In the genomic region with DNA sequence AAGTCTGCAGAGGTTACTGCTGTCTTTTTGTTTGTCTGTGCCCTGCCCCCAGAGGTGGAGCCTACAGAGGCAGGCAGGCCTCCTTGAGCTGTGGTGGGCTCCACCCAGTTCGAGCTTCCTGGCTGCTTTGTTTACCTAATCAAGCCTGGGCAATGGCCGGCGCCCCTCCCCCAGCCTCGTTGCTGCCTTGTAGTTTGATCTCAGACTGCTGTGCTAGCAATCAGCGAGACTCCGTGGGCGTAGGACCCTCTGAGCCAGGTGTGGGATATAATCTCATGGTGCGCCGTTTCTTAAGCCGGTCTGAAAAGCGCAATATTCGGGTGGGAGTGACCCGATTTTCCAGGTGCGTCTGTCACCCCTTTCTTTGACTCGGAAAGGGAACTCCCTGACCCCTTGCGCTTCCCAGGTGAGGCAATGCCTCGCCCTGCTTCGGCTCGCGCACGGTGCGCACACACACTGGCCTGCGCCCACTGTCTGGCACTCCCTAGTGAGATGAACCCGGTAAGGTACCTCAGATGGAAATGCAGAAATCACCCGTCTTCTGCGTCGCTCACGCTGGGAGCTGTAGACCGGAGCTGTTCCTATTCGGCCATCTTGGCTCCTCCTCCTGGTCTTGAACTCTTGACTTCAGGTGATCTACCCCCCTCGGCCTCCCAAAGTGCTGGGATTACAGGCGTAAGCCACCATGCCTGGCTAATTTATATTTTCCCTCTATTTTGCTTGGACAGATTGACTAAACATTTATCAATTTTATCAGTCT, we compare ENCODE assay signal across 1 cellular context.
TF ChIP-seq lines count a peak whose summit lies in the region.
"Not testable (repeated sequence)": the region's sequence is repeated elsewhere in the genome, so short reads cannot be mapped to it uniquely, and the experiment has no call there.

No MANE protein-coding gene starts in this region.

TF ChIP-seq in HepG2, 621 proteins besides CTCF, POLR2A, EP300 and RAD21 (continues in another document):
- TF ChIP-seq GATAD2A (CRISPR knock-in tag; IDR thresholded peaks at IDR 0.05) (0 out of 2 replicates have a peak, but pooled peaks have one; percentile 30), FOXP1 (CRISPR knock-in tag; IDR thresholded peaks at IDR 0.05) (peak; percentile 27; the same call in 1 of the 2 replicates), ZNF281 (CRISPR knock-in tag; IDR thresholded peaks at IDR 0.05; ENCODE audit: borderline replicate concordance) (peak; percentile 95), SOX6 (CRISPR knock-in tag; IDR thresholded peaks at IDR 0.05) (peak; percentile 27; the same call in 1 of the 2 replicates), ZNF687 (CRISPR knock-in tag; IDR thresholded peaks at IDR 0.05) (peak; percentile 60), FOXA3 (CRISPR knock-in tag; IDR thresholded peaks at IDR 0.05) (peak; percentile 71), ZMYM4 (CRISPR knock-in tag; IDR thresholded peaks at IDR 0.05) (peak; percentile 43), SALL1 (CRISPR knock-in tag; IDR thresholded peaks at IDR 0.05) (peak; percentile 50; the same call in 1 of the 2 replicates), FOXP4 (CRISPR knock-in tag; IDR thresholded peaks at IDR 0.05) (peak; percentile 40; the same call in 1 of the 2 replicates), FOXK2 (IDR thresholded peaks at IDR 0.05) (0 out of 2 replicates have a peak, but pooled peaks have one; percentile 24), FOXO4 (CRISPR knock-in tag; conservative IDR thresholded peaks at IDR 0.05) (0 out of 2 replicates have a peak, but pooled peaks have one; percentile 14), BORCS8-MEF2B (CRISPR knock-in tag; IDR thresholded peaks at IDR 0.05) (0 out of 2 replicates have a peak, but pooled peaks have one; percentile 18), FOXA1 (IDR thresholded peaks at IDR 0.05) (peak; percentile 28; the same call in 1 of the 2 replicates), FOXA1 (CRISPR knock-in tag; IDR thresholded peaks at IDR 0.05) (peak; percentile 82), FOXK1 (CRISPR knock-in tag; IDR thresholded peaks at IDR 0.05; ENCODE audit: borderline replicate concordance, low read depth) (0 out of 2 replicates have a peak, but pooled peaks have one; percentile 33), HOXA3 (CRISPR knock-in tag; IDR thresholded peaks at IDR 0.05) (peak; percentile 47; the same call in 1 of the 2 replicates), ZBTB4 (CRISPR knock-in tag; IDR thresholded peaks at IDR 0.05; ENCODE audit: borderline replicate concordance) (peak; percentile 31; the same call in 1 of the 2 replicates), SKI (IDR thresholded peaks at IDR 0.05; ENCODE audit: partially characterized antibody) (peak; percentile 8), SP5 (CRISPR knock-in tag; IDR thresholded peaks at IDR 0.05; ENCODE audit: borderline replicate concordance, low read depth) (peak; percentile 49; the same call in 1 of the 2 replicates)
- TF ChIP-seq, protein P1, sequence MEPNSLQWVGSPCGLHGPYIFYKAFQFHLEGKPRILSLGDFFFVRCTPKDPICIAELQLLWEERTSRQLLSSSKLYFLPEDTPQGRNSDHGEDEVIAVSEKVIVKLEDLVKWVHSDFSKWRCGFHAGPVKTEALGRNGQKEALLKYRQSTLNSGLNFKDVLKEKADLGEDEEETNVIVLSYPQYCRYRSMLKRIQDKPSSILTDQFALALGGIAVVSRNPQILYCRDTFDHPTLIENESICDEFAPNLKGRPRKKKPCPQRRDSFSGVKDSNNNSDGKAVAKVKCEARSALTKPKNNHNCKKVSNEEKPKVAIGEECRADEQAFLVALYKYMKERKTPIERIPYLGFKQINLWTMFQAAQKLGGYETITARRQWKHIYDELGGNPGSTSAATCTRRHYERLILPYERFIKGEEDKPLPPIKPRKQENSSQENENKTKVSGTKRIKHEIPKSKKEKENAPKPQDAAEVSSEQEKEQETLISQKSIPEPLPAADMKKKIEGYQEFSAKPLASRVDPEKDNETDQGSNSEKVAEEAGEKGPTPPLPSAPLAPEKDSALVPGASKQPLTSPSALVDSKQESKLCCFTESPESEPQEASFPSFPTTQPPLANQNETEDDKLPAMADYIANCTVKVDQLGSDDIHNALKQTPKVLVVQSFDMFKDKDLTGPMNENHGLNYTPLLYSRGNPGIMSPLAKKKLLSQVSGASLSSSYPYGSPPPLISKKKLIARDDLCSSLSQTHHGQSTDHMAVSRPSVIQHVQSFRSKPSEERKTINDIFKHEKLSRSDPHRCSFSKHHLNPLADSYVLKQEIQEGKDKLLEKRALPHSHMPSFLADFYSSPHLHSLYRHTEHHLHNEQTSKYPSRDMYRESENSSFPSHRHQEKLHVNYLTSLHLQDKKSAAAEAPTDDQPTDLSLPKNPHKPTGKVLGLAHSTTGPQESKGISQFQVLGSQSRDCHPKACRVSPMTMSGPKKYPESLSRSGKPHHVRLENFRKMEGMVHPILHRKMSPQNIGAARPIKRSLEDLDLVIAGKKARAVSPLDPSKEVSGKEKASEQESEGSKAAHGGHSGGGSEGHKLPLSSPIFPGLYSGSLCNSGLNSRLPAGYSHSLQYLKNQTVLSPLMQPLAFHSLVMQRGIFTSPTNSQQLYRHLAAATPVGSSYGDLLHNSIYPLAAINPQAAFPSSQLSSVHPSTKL (CRISPR knock-in tag; IDR thresholded peaks at IDR 0.05), result peak; percentile 42; the same call in 1 of the 2 replicates
- not testable (repeated sequence) for TF ChIP-seq FOXP1, SOX6 (IDR thresholded peaks at IDR 0.05)
- TF ChIP-seq, protein P2, sequence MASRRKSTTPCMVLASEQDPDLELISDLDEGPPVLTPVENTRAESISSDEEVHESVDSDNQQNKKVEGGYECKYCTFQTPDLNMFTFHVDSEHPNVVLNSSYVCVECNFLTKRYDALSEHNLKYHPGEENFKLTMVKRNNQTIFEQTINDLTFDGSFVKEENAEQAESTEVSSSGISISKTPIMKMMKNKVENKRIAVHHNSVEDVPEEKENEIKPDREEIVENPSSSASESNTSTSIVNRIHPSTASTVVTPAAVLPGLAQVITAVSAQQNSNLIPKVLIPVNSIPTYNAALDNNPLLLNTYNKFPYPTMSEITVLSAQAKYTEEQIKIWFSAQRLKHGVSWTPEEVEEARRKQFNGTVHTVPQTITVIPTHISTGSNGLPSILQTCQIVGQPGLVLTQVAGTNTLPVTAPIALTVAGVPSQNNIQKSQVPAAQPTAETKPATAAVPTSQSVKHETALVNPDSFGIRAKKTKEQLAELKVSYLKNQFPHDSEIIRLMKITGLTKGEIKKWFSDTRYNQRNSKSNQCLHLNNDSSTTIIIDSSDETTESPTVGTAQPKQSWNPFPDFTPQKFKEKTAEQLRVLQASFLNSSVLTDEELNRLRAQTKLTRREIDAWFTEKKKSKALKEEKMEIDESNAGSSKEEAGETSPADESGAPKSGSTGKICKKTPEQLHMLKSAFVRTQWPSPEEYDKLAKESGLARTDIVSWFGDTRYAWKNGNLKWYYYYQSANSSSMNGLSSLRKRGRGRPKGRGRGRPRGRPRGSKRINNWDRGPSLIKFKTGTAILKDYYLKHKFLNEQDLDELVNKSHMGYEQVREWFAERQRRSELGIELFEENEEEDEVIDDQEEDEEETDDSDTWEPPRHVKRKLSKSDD (CRISPR knock-in tag; IDR thresholded peaks at IDR 0.05; ENCODE audit: low read depth), result 0 out of 2 replicates have a peak, but pooled peaks have one; percentile 61
